ENCODE assay signal across 20 cellular contexts in the genomic region with DNA sequence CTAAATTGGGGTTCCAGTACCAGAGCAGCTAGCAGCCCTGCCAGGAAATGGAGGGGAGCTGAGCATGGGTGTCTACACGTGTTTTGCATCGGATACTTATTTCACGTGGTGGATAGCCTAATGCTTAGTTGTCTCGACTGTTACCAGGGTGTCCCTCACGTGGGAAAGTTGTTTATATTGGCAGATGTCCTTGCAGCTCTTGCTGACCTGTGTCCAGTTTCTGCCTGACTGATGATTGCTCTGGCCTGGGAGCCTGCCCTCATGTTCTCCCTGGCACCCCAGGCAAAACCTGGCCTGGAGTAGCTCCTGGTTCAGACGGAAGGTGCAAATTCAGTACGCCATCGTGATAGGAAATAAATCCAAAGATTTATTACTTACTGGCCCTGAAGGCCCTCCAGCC. TPM values are rescaled to one million over a fixed set of nuclear protein-coding genes. Genes with fewer than 3 reads are reported as not detected.
DNase-seq lines count a peak whose midpoint lies in the region; ATAC-seq, FAIRE-seq and TF ChIP-seq lines count a peak whose summit lies in the region.
"Had no signal": no experiment of that assay in that cellular context is flagged by ENCODE, and none has a peak within 500 bp of the region (broad histone marks: within the 10 kb centered on the region; RNA-seq: fewer than 3 reads in every experiment).

No MANE protein-coding gene starts in this region.

- POLR2A ChIA-PET in H1 (lab: Charles Lee; ENCODE audit: partially characterized antibody): no interaction called here

- H2AFZ ChIP-seq in H1 (ENCODE audit: low read length): no peak overlapping the region

- no peak overlapping the region for H4K5ac ChIP-seq in H1 (ENCODE audit: insufficient read length, low read depth, low read length)

- no peak overlapping the region for H2BK5ac ChIP-seq in H1 (ENCODE audit: low read depth, low read length)

- no peak overlapping the region for H3K14ac ChIP-seq in H1 (ENCODE audit: insufficient read length)

- intact Hi-C loops in thyroid gland (cut with DNase I): no loop called here
- intact Hi-C loops in psoas muscle (cut with DNase I): no loop called here

- peak; percentile 11 for DNase-seq in DMS53 (lab: John Stamatoyannopoulos, UW)
- DNase-seq in DMS53 treated with DMSO at 0.1 percent for 48 hours (lab: John Stamatoyannopoulos, UW; ENCODE audit: unreplicated experiment): no peak
- DNase-seq in H1 (ENCODE audit: low read depth in 1 of 2, low spot score in 2 of 2): no peak
- peak; percentile 83 to 87 for DNase-seq in thyroid gland
- no peak for DNase-seq in H4 (ENCODE audit: low spot score)
- no peak for DNase-seq in psoas muscle
- DNase-seq: EL, H9, HFFc6, NCI-H1092 treated with DMSO at 0.1 percent for 48 hours, NCI-H1436 treated with DMSO at 0.1 percent for 48 hours, NCI-H1930, NCI-H345, NCI-H524, Right ventricle myocardium superior had no signal

- no peaks in the 10 kb centered on the region for H3K79me1 ChIP-seq in H1 (ENCODE audit: low read depth, low read length)

- ATAC-seq in psoas muscle (no peak), GM18861 (IDR thresholded peaks at IDR 0.05; ENCODE audit: unreplicated experiment) (no peak)
- ATAC-seq: K562 had no signal

- no peaks in the 10 kb centered on the region for H3K79me2 ChIP-seq in H1 (ENCODE audit: control insufficient read depth in 1 of 2, insufficient read depth in 2 of 2, low read length in 2 of 2)

- no peaks in the 10 kb centered on the region for H3K23me2 ChIP-seq in H1 (ENCODE audit: low read depth, low read length)

- H3K27ac ChIP-seq in H1 (ENCODE audit: low read depth, low read length): no peak overlapping the region
- no peak overlapping the region for H3K27ac ChIP-seq in liver (ENCODE audit: low read depth in 1 of 2, low read length in 2 of 2)
- peak overlapping the region; percentile 38 to 50 (median 38) for H3K27ac ChIP-seq in thyroid gland
- no peak overlapping the region for H3K27ac ChIP-seq in psoas muscle
- H3K27ac ChIP-seq: 22Rv1, C4-2B had no signal

- no peak overlapping the region for H2BK12ac ChIP-seq in H1 (ENCODE audit: low read depth, low read length)

- no peak overlapping the region for H2BK15ac ChIP-seq in H1 (ENCODE audit: low read length)

- no peaks in the 10 kb centered on the region for H4K20me1 ChIP-seq in H1 (replicated peaks in 1 of 2; ENCODE audit: control insufficient read depth in 1 of 2, insufficient read depth in 2 of 2, low read length in 2 of 2)

- H3K9me3 ChIP-seq in H1 (ENCODE audit: insufficient read depth in 2 of 2, low read depth in 1 of 2, low read length in 1 of 2): no peaks in the 10 kb centered on the region
- H3K9me3 ChIP-seq in liver (ENCODE audit: control insufficient read depth in 4 of 4, low read length in 3 of 4): no peaks in the 10 kb centered on the region
- no peaks in the 10 kb centered on the region for H3K9me3 ChIP-seq in thyroid gland
- H3K9me3 ChIP-seq in psoas muscle: no peaks in the 10 kb centered on the region

- no peak overlapping the region for H3K23ac ChIP-seq in H1 (ENCODE audit: insufficient read length)

- TF ChIP-seq CTCF in H1 (IDR thresholded peaks at IDR 0.05; ENCODE audit: control extremely low read depth in 1 of 3, insufficient read depth in 1 of 3, low read depth in 1 of 3, low read length in 3 of 3) (no peak), liver (IDR thresholded peaks at IDR 0.05; ENCODE audit: low read depth, low read length, missing input control) (no peak), thyroid gland (IDR thresholded peaks at IDR 0.05) (no peak), psoas muscle (IDR thresholded peaks at IDR 0.05) (no peak)

- WGBS in H1 (ENCODE audit: extremely low coverage in 1 of 2, insufficient coverage in 1 of 2, insufficient read length in 1 of 2, insufficient replicate concordance in 2 of 2, low coverage in 1 of 2, low lambda C conversion rate in 2 of 2, missing lambda C conversion rate in 1 of 2), 2 experiments: 85% methylated on average over 8 of the region's 8 CpGs; no CpG with 5 or more reads in 1 of the 2 experiments
- WGBS in liver: 33% methylated on average over 8 of the region's 8 CpGs
- 24 to 29% methylated on average over 7 to 8 of the region's 8 CpGs for WGBS in thyroid gland, 2 donors
- WGBS in psoas muscle, 3 donors: 42 to 51% (median 42%) methylated on average over 8 of the region's 8 CpGs

- H2AK5ac ChIP-seq in H1 (ENCODE audit: low read depth, low read length): no peak overlapping the region

- H2BK20ac ChIP-seq in H1 (ENCODE audit: low read length): no peak overlapping the region

- peak overlapping the region; percentile 71; the same call in 1 of the 2 replicates for H4K8ac ChIP-seq in H1 (ENCODE audit: extremely low read depth, insufficient read depth, low read length)

- H3K18ac ChIP-seq in H1 (ENCODE audit: extremely low read depth, low read length): no peak overlapping the region

- no peak overlapping the region for H4K91ac ChIP-seq in H1 (replicated peaks; ENCODE audit: insufficient read length, low read length)

- H3K9ac ChIP-seq in H1 (replicated peaks in 1 of 4; ENCODE audit: extremely low read depth in 1 of 4, low read depth in 3 of 4, low read length in 3 of 4): no peak overlapping the region
- H3K9ac ChIP-seq in liver (ENCODE audit: low read depth in 1 of 2, low read length in 2 of 2): no peak overlapping the region

- TF ChIP-seq POLR2A in H1 (IDR thresholded peaks at IDR 0.05; ENCODE audit: control extremely low read depth in 1 of 2, low read depth in 2 of 2, low read length in 2 of 2) (no peak), thyroid gland (IDR thresholded peaks at IDR 0.05) (no peak)

- no peak overlapping the region for H3K4ac ChIP-seq in H1 (replicated peaks; ENCODE audit: insufficient read length, low read depth, low read length)

- no peak overlapping the region for H3K4me2 ChIP-seq in H1 (ENCODE audit: insufficient read depth in 1 of 2, low read depth in 2 of 2, low read length in 2 of 2)

- H3K27me3 ChIP-seq in H1 (replicated peaks in 1 of 4; ENCODE audit: control insufficient read depth in 3 of 4, extremely low read depth in 1 of 4, insufficient read depth in 3 of 4, low read length in 3 of 4): no peaks in the 10 kb centered on the region
- no peaks in the 10 kb centered on the region for H3K27me3 ChIP-seq in liver (ENCODE audit: control insufficient read depth in 4 of 4, insufficient read depth in 4 of 4, low read length in 3 of 4)
- H3K27me3 ChIP-seq in thyroid gland: no peaks in the 10 kb centered on the region
- peaks cover 0 to 10% (median 0%) of the 10 kb centered on the region in 3 donors for H3K27me3 ChIP-seq in psoas muscle (ENCODE audit: insufficient read depth in 3 of 3, low read length in 2 of 3)

- FAIRE-seq in H1 (lab: Jason Lieb, UNC): no peak
- FAIRE-seq: K562 had no signal

- H3K36me3 ChIP-seq in H1 (ENCODE audit: control insufficient read depth in 2 of 4, insufficient read depth in 4 of 4, low read length in 3 of 4) (no peaks in the 10 kb centered on the region), liver (ENCODE audit: control insufficient read depth in 4 of 4, insufficient read depth in 3 of 4, low read depth in 1 of 4, low read length in 3 of 4) (no peaks in the 10 kb centered on the region), thyroid gland (no peaks in the 10 kb centered on the region), psoas muscle (ENCODE audit: insufficient read depth in 1 of 2, low read depth in 1 of 2) (no peaks in the 10 kb centered on the region)

- no peak overlapping the region for H3K4me3 ChIP-seq in H1 (ENCODE audit: extremely low read depth in 1 of 4, insufficient read depth in 2 of 4, low read depth in 3 of 4, low read length in 4 of 4)
- H3K4me3 ChIP-seq in liver (ENCODE audit: low read depth in 1 of 3, low read length in 3 of 3): no peak overlapping the region
- H3K4me3 ChIP-seq in thyroid gland (replicated peaks in 1 of 3): no peak overlapping the region
- H3K4me3 ChIP-seq in psoas muscle: no peak overlapping the region
- H3K4me3 ChIP-seq: K562 had no signal

- TF ChIP-seq EP300 in H1 (IDR thresholded peaks at IDR 0.05; ENCODE audit: borderline replicate concordance in 1 of 2, low read depth in 2 of 2, low read length in 2 of 2): no peak

- no peak overlapping the region for H3K56ac ChIP-seq in H1 (replicated peaks; ENCODE audit: insufficient read length, low read depth, low read length)

- TF ChIP-seq RAD21 in H1 (IDR thresholded peaks at IDR 0.05 in 1 of 2, conservative IDR thresholded peaks at IDR 0.05 in 1 of 2; ENCODE audit: low read depth in 2 of 2, low read length in 2 of 2) (no peak), liver (IDR thresholded peaks at IDR 0.05) (peak in 1 of 2 donors; percentile 26)

- H2BK120ac ChIP-seq in H1 (replicated peaks; ENCODE audit: low read depth, low read length): no peak overlapping the region

- CTCF ChIA-PET in H1 (lab: Charles Lee; ENCODE audit: partially characterized antibody): interaction anchor here (1.0 kb wide), 1 partner anchor 969 kb away, joined by 4 read pairs; no protein-coding TSS in a partner anchor

- H3K4me1 ChIP-seq in H1 (replicated peaks in 1 of 4; ENCODE audit: control insufficient read depth in 3 of 4, insufficient read depth in 4 of 4, low read length in 3 of 4) (no peaks in the 10 kb centered on the region), liver (ENCODE audit: control insufficient read depth in 4 of 4, insufficient read depth in 4 of 4, low read length in 3 of 4) (peaks cover 3 to 11% (median 8%) of the 10 kb centered on the region in 4 donors), thyroid gland (peaks cover 19 to 27% of the 10 kb centered on the region in 2 donors), psoas muscle (no peaks in the 10 kb centered on the region)

TF ChIP-seq in H1, 55 proteins besides CTCF, POLR2A, EP300 and RAD21 (continues in another document):
- no peak for TF ChIP-seq KDM5A (IDR thresholded peaks at IDR 0.05; ENCODE audit: low read length)
- no peak for TF ChIP-seq TBP (IDR thresholded peaks at IDR 0.05; ENCODE audit: low read depth, low read length)

TF ChIP-seq in liver, 16 proteins besides CTCF, POLR2A, EP300 and RAD21 (continues in another document):
- TF ChIP-seq SP1 (IDR thresholded peaks at IDR 0.05) (peak; percentile 54), TAF1 (conservative IDR thresholded peaks at IDR 0.05) (no peak)

RNA-seq across cellular contexts. Expression of gene FERMT1, which starts 11.8 kb away (rescaled TPM):
- total RNA-seq in H1 (2021; fragmentation: NEBNext Ultra II Directional; extraction: Animal tissue kit (Norgen Biotek cat#: 25700)): 16.5 and 17.8 TPM in 2 replicates
- 4.2 and 4.5 TPM in 2 replicates for polyA plus RNA-seq in H1 (2011; rRNA removed)
- polyA plus RNA-seq in H1 (2011; cell fraction: cytosol; rRNA removed): 4.8 TPM
- 6.9 TPM for polyA plus RNA-seq in H1 (2011; cell fraction: nucleus; rRNA removed)
- polyA plus RNA-seq in H1 (2012, experiment 1 of 2): 6.0 to 8.8 TPM (median 7.1 TPM) in 4 replicates
- polyA plus RNA-seq in H1 (2012, experiment 2 of 2): 1.7 TPM
- polyA plus RNA-seq in H1 (2013, experiment 1 of 2): 11.4 TPM
- polyA plus RNA-seq in H1 (2013, experiment 2 of 2): 12.4 TPM
- polyA minus RNA-seq in H1 (2011; rRNA and poly(A)+ RNA removed): 12.0 and 13.7 TPM in 2 replicates
- polyA minus RNA-seq in H1 (2011; cell fraction: cytosol; rRNA and poly(A)+ RNA removed): 4.2 TPM
- polyA minus RNA-seq in H1 (2011; cell fraction: nucleus; rRNA and poly(A)+ RNA removed): 9.9 TPM
- total RNA-seq in liver: under 1 TPM; 0.25 to 0.42 TPM
- under 1 TPM; 0.11 to 0.16 TPM for polyA plus RNA-seq in liver
- total RNA-seq in thyroid gland: 10 to 100 TPM in 1 of 4 donors, 1 to 10 TPM in 3; 6.6 to 11.6 (median 7.5) TPM
- total RNA-seq in H4 (2014; rRNA removed; shearing (Covaris generic)): 0.56 and 1.6 TPM in 2 replicates
- 1 to 10 TPM in 1 of 4 donors, under 1 TPM in 3; 0.13 to 1.0 (median 0.38) TPM for total RNA-seq in psoas muscle
- under 1 TPM; 0.03 to 0.06 (median 0.04) TPM for polyA plus RNA-seq in psoas muscle
- polyA plus RNA-seq: K562 had no signal

Comparison
In these comparisons a context has a peak if more than half of its experiments do, and no peak if none do; other contexts are left out.
1. DNase-seq: peak in DMS53 (single experiment) and thyroid gland (2 of 2); none in DMS53 treated with DMSO at 0.1 percent for 48 hours (single experiment), H1 (0 of 2), H4 (single experiment) and psoas muscle (0 of 2).
2. H3K27ac ChIP-seq: peak in thyroid gland (3 of 3); none in H1 (single experiment), liver (0 of 2) and psoas muscle (single experiment).